ENCODE assay signal across 1 cellular context in the genomic region with DNA sequence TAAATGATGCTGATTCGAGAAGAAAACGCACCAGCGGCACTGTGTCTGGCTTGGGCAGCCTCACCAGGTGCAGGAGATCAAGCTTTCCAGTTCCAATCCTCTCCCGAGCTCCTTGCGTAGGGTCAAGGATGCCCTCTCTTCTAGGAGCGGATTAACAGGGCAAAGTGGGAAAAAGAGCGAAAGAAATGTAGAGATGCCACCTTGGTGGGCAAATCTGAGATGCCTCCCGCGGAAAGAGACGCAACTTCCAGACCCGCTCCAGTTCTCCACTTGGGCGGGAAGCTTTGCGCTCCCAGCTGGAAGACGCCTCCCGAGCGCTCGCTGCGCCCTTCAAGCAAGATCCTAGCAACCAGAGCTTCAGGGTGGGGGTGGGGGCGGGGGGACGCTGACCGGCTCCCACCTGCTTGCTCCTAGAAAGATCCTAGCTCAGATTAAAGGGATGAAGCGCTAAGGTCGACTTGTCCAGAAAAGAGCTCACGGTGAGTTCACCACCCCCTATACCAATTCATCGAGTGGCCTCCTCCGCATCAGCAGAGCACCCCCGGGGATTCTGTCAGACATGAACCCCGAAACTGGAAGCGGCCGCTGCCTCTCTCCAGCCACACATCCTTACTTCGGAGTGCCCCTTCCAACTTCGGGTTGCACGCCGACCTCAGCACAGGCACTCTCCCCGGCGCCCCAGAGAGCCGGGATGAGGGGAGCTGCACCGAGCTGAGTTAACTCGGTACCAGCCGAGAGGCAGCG.
TF ChIP-seq lines count a peak whose summit lies in the region.

No MANE protein-coding gene starts in this region.

TF ChIP-seq in SK-N-SH treated with all-trans-retinoic acid at 6 μM for 48 hours, 23 proteins besides CTCF, POLR2A, EP300 and RAD21 (continued from another document):
- TF ChIP-seq, protein P1, sequence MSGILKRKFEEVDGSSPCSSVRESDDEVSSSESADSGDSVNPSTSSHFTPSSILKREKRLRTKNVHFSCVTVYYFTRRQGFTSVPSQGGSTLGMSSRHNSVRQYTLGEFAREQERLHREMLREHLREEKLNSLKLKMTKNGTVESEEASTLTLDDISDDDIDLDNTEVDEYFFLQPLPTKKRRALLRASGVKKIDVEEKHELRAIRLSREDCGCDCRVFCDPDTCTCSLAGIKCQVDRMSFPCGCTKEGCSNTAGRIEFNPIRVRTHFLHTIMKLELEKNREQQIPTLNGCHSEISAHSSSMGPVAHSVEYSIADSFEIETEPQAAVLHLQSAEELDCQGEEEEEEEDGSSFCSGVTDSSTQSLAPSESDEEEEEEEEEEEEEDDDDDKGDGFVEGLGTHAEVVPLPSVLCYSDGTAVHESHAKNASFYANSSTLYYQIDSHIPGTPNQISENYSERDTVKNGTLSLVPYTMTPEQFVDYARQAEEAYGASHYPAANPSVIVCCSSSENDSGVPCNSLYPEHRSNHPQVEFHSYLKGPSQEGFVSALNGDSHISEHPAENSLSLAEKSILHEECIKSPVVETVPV (CRISPR knock-in tag; IDR thresholded peaks at IDR 0.05), result no peak
- TF ChIP-seq ZFP30 (CRISPR knock-in tag; IDR thresholded peaks at IDR 0.05), result no peak
- no peak for TF ChIP-seq SNAI2 (CRISPR knock-in tag; IDR thresholded peaks at IDR 0.05)
